ENCODE assay signal across 14 cellular contexts in the genomic region with DNA sequence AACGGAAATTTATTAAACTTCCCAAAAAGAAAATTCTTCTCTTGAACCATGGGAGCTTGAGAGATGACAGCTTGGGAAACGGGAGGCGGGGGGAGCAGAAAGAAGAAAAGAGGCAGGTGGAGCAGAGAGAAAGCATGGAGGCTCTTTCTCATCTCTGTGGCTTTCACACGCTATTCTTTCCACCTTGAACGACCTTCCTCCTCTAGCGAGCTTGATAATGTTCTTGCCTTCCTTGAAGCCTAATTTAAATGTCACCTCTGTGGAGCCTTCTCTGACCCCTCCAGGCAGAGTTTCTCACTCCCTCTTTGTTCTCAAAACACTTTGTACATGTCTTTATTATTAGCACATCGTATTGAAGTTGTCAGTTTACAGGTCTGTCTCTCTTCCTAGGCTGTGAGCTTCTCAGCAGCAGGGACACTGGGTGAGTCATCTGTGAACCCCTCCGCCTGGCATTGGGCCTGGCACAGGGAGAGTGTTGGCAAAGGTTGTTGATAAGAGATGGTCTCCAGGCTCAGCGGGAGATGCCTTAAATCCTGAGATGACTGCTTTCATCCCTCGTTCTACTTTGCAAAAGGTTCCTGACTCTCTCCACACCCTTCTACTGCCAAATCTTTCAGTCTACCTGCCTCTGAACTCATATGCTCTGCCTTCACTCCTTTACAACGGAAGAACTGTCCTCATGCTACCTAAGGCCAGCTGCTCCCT. TPM values are rescaled to one million over a fixed set of nuclear protein-coding genes. Genes with fewer than 3 reads are reported as not detected.
A peak's percentile ranks its signal among the peaks of the same experiment; 100 is the strongest.
DNase-seq lines count a peak whose midpoint lies in the region; ATAC-seq, FAIRE-seq and TF ChIP-seq lines count a peak whose summit lies in the region.
"Had no signal": no experiment of that assay in that cellular context is flagged by ENCODE, and none has a peak within 500 bp of the region (broad histone marks: within the 10 kb centered on the region; RNA-seq: fewer than 3 reads in every experiment).

No MANE protein-coding gene starts in this region.

- H3K9me3 ChIP-seq in K562 (replicated peaks; ENCODE audit: control insufficient read depth, insufficient read depth, low read depth, low read length) = peaks cover 3% of the 10 kb centered on the region; the same call in 1 of the 2 replicates
- H3K9me3 ChIP-seq in mucosa of descending colon = no peaks in the 10 kb centered on the region
- H3K9me3 ChIP-seq in esophagus squamous epithelium = no peaks in the 10 kb centered on the region

- H3K9ac ChIP-seq in K562 (ENCODE audit: insufficient read depth in 1 of 2, low read depth in 2 of 2, low read length in 2 of 2) = peak overlapping the region in 1 of 2 experiments; percentile 71; a peak in 1 of 4 replicates
- H3K9ac ChIP-seq: BLaER1 treated with 17β-estradiol and CSF1 and Interleukin-3, amounts not matched to agents 10 nM and 100 nM had no signal

- no peak overlapping the region for H3K27ac ChIP-seq in K562 (ENCODE audit: extremely low read depth, low read depth, low read length)
- no peak overlapping the region for H3K27ac ChIP-seq in esophagus squamous epithelium
- H3K27ac ChIP-seq: BLaER1 treated with 17β-estradiol and CSF1 and Interleukin-3, amounts not matched to agents 10 nM and 100 nM had no signal

- H3K9me1 ChIP-seq in K562 (ENCODE audit: control insufficient read depth, insufficient read depth, low read length) = no peaks in the 10 kb centered on the region

- peak; percentile 26 for FAIRE-seq in K562 (lab: Jason Lieb, UNC)

- CTCF ChIA-PET in K562 (lab: Yijun Ruan, JAX; ENCODE audit: low intra/inter-chr PET ratio) = no interaction called here

- peak; percentile 28; the same call in 2 of the 3 replicates for ATAC-seq in K562
- peak; percentile 55 for ATAC-seq in mucosa of descending colon
- ATAC-seq in activated CD4-positive, CD25-positive, alpha-beta regulatory T cell treated with anti-CD3 and anti-CD28 coated beads, Interleukin-2, amount 50 U/mL, for 24 hours = no peak
- no peak for ATAC-seq in HG02798 (IDR thresholded peaks at IDR 0.05; ENCODE audit: poor library complexity, unreplicated experiment)

- TF ChIP-seq CTCF in K562 (IDR thresholded peaks at IDR 0.05 in 2 of 3, conservative IDR thresholded peaks at IDR 0.05 in 1 of 3; ENCODE audit: insufficient read depth in 2 of 3, low read depth in 1 of 3, low read length in 3 of 3) (no peak), mucosa of descending colon (IDR thresholded peaks at IDR 0.05) (no peak), esophagus squamous epithelium (IDR thresholded peaks at IDR 0.05) (no peak)

- no peaks in the 10 kb centered on the region for H4K20me1 ChIP-seq in K562 (replicated peaks; ENCODE audit: control insufficient read depth, insufficient read depth, low read length)
- H4K20me1 ChIP-seq: BLaER1 treated with 17β-estradiol and CSF1 and Interleukin-3, amounts not matched to agents 10 nM and 100 nM had no signal

- intact Hi-C loops in K562 (cut with micrococcal nuclease) = no loop called here
- intact Hi-C loops in mucosa of descending colon (cut with DNase I, micrococcal nuclease) = no loop called here
- intact Hi-C loops in esophagus squamous epithelium (cut with DNase I) = no loop called here

- TF ChIP-seq POLR2A in K562 (conservative IDR thresholded peaks at IDR 0.05) (no peak), esophagus squamous epithelium (IDR thresholded peaks at IDR 0.05) (no peak)

- no peak for TF ChIP-seq EP300 in K562 (IDR thresholded peaks at IDR 0.05; ENCODE audit: low read length)

- no TSS peak for BruUV-seq in K562 (replicated peaks; lab: Mats Ljungman, UMichigan)

- H3K4me1 ChIP-seq in K562 (replicated peaks in 1 of 2; ENCODE audit: control insufficient read depth in 2 of 2, insufficient read depth in 2 of 2, low read length in 2 of 2) = peaks cover 7 to 19% of the 10 kb centered on the region in 2 experiments
- no peaks in the 10 kb centered on the region for H3K4me1 ChIP-seq in mucosa of descending colon (ENCODE audit: low read depth)
- peaks cover 0 to 10% (median 0%) of the 10 kb centered on the region in 3 donors for H3K4me1 ChIP-seq in esophagus squamous epithelium
- H3K4me1 ChIP-seq: BLaER1 treated with 17β-estradiol and CSF1 and Interleukin-3, amounts not matched to agents 10 nM and 100 nM had no signal

- peak; percentile 38 for DNase-seq in DMS 273 treated with DMSO at 0.1 percent for 48 hours (lab: John Stamatoyannopoulos, UW)
- peak; percentile 15 for DNase-seq in NCI-H2196 treated with DMSO at 0.1 percent for 48 hours (lab: John Stamatoyannopoulos, UW; ENCODE audit: unreplicated experiment)
- no peak for DNase-seq in K562 (ENCODE audit: extremely low read depth in 1 of 4, low spot score in 3 of 4)
- DNase-seq in mucosa of descending colon = no peak
- no peak for DNase-seq in esophagus squamous epithelium (lab: John Stamatoyannopoulos, UW)
- DNase-seq in SKM-1 (lab: John Stamatoyannopoulos, UW; ENCODE audit: unreplicated experiment) = no peak
- DNase-seq: activated CD4-positive, alpha-beta memory T cell treated with anti-CD3 and anti-CD28 coated beads, Interleukin-2, amount 10 ng/mL, durations not matched to agents 7 days and 5 days; activated naive CD8-positive, alpha-beta T cell treated with anti-CD3 and anti-CD28 coated beads for 36 hours; glutamatergic neuron; IMR-90; T-helper 1 cell had no signal

- no peak for TF ChIP-seq RAD21 in K562 (CRISPR knock-in tag; conservative IDR thresholded peaks at IDR 0.05 in 1 of 2, IDR thresholded peaks at IDR 0.05 in 1 of 2)

- in situ Hi-C loops in K562 (cut with MboI) = no loop called here

- H3K27me3 ChIP-seq in K562 (ENCODE audit: control insufficient read depth in 2 of 2, insufficient read depth in 2 of 2, low read length in 2 of 2) (no peaks in the 10 kb centered on the region), esophagus squamous epithelium (peaks cover 0 to 7% (median 0%) of the 10 kb centered on the region in 4 donors)
- H3K27me3 ChIP-seq: BLaER1 treated with 17β-estradiol and CSF1 and Interleukin-3, amounts not matched to agents 10 nM and 100 nM had no signal

- POLR2A ChIA-PET in K562 (lab: Yijun Ruan, JAX) = interaction anchor here (0.9 to 1.6 kb wide), 5 partner anchors 14 to 55 kb away, joined by 3 to 5 read pairs (median 3); no protein-coding TSS in a partner anchor

- peak overlapping the region; percentile 69 for H2AFZ ChIP-seq in K562 (ENCODE audit: low read depth, low read length)

- H3K79me2 ChIP-seq in K562 (ENCODE audit: control insufficient read depth, insufficient read depth, low read length) = no peaks in the 10 kb centered on the region

- H3K4me2 ChIP-seq in K562 (ENCODE audit: insufficient read depth, low read length) = peak overlapping the region; percentile 6; the same call in 1 of the 2 replicates
- H3K4me2 ChIP-seq: BLaER1 treated with 17β-estradiol and CSF1 and Interleukin-3, amounts not matched to agents 10 nM and 100 nM had no signal

- no peak overlapping the region for H3K4me3 ChIP-seq in K562
- no peak overlapping the region for H3K4me3 ChIP-seq in mucosa of descending colon
- no peak overlapping the region for H3K4me3 ChIP-seq in esophagus squamous epithelium
- H3K4me3 ChIP-seq: BLaER1 treated with 17β-estradiol and CSF1 and Interleukin-3, amounts not matched to agents 10 nM and 100 nM had no signal

- no peaks in the 10 kb centered on the region for H3K36me3 ChIP-seq in K562 (ENCODE audit: control insufficient read depth, insufficient read depth, low read length)
- H3K36me3 ChIP-seq in mucosa of descending colon (ENCODE audit: low read depth) = no peaks in the 10 kb centered on the region
- H3K36me3 ChIP-seq in esophagus squamous epithelium = no peaks in the 10 kb centered on the region
- H3K36me3 ChIP-seq: BLaER1 treated with 17β-estradiol and CSF1 and Interleukin-3, amounts not matched to agents 10 nM and 100 nM had no signal

- 18% methylated on average over 11 of the region's 11 CpGs for WGBS in K562 (ENCODE audit: insufficient coverage, low coverage, missing lambda C conversion rate)
- WGBS in esophagus squamous epithelium, 2 donors = 28 to 43% methylated on average over 11 of the region's 11 CpGs

TF ChIP-seq in K562, 482 proteins besides CTCF, POLR2A, EP300 and RAD21 (continues in another document):
- TF ChIP-seq KAT8 (IDR thresholded peaks at IDR 0.05; ENCODE audit: low read depth) (no peak), DDX20 (tag; IDR thresholded peaks at IDR 0.05; ENCODE audit: low read depth) (no peak)
- TF ChIP-seq, protein P1, sequence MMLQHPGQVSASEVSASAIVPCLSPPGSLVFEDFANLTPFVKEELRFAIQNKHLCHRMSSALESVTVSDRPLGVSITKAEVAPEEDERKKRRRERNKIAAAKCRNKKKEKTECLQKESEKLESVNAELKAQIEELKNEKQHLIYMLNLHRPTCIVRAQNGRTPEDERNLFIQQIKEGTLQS (IDR thresholded peaks at IDR 0.05) = peak; percentile 21; the same call in 1 of the 2 replicates
- TF ChIP-seq, protein P1 (CRISPR knock-in tag; conservative IDR thresholded peaks at IDR 0.05) = no peak

RNA-seq across cellular contexts. Expression of a gene that starts 14.1 kb away (rescaled TPM):
- total RNA-seq in K562 (2011; cell fraction: chromatin; rRNA removed; ENCODE audit: low replicate concordance) = 46.0 and 136 TPM in 2 replicates
- total RNA-seq in K562 (2011; cell fraction: nucleolus; rRNA removed) = 19.3 and 35.9 TPM in 2 replicates
- 54.3 and 86.7 TPM in 2 replicates for total RNA-seq in K562 (2011; cell fraction: nucleoplasm; rRNA removed)
- 53.8 and 55.9 TPM in 2 replicates for total RNA-seq in K562 (2014; rRNA removed)
- 84.0 and 87.4 TPM in 2 replicates for total RNA-seq in K562 (2014; rRNA removed; fragmentation: Illumina TruSeq; extraction: Trizol)
- 67.9 and 75.3 TPM in 2 replicates for total RNA-seq in K562 (2015; rRNA removed; fragmentation: Illumina TruSeq; extraction: Trizol)
- total RNA-seq in K562 (2021) = 66.5 and 73.5 TPM in 2 replicates
- 54.7 and 72.2 TPM in 2 replicates for polyA plus RNA-seq in K562 (2011; rRNA removed)
- polyA plus RNA-seq in K562 (2011; cell fraction: cytosol; rRNA removed) = 13.6 and 21.7 TPM in 2 replicates
- polyA plus RNA-seq in K562 (2011; cell fraction: nucleus; rRNA removed) = 71.8 and 82.8 TPM in 2 replicates
- polyA plus RNA-seq in K562 (2012) = 64.9 and 101 TPM in 2 replicates
- polyA plus RNA-seq in K562 (2014; fragmentation: Illumina TruSeq; extraction: Trizol) = 56.1 and 70.2 TPM in 2 replicates
- polyA plus RNA-seq in K562 (2014; fragmentation: Nextera tagmentation; extraction: Ambion mirVana) = 10 to 100 TPM; 27.7 to 27.8 TPM
- polyA plus RNA-seq in K562 (2014; rRNA removed) = 52.1 and 56.0 TPM in 2 replicates
- 77.1 and 87.7 TPM in 2 replicates for polyA minus RNA-seq in K562 (2011; rRNA and poly(A)+ RNA removed)
- polyA minus RNA-seq in K562 (2011; cell fraction: cytosol; rRNA and poly(A)+ RNA removed) = 22.9 and 56.2 TPM in 2 replicates
- 30.8 and 58.6 TPM in 2 replicates for polyA minus RNA-seq in K562 (2011; cell fraction: nucleus; rRNA and poly(A)+ RNA removed)
- total RNA-seq in mucosa of descending colon = 10 to 100 TPM; 39.8 to 45.0 (median 44.2) TPM
- total RNA-seq in esophagus squamous epithelium = 10 to 100 TPM; 22.7 to 26.1 (median 23.6) TPM

Comparison
In these comparisons a context has a peak if more than half of its experiments do, and no peak if none do; other contexts are left out.
1. DNase-seq: peak in DMS 273 treated with DMSO at 0.1 percent for 48 hours (single experiment) and NCI-H2196 treated with DMSO at 0.1 percent for 48 hours (single experiment); none in K562 (0 of 4), mucosa of descending colon (0 of 3), esophagus squamous epithelium (single experiment) and SKM-1 (single experiment).
2. ATAC-seq: peak in K562 (single experiment) and mucosa of descending colon (single experiment); none in activated CD4-positive, CD25-positive, alpha-beta regulatory T cell treated with anti-CD3 and anti-CD28 coated beads, Interleukin-2, amount 50 U/mL, for 24 hours (0 of 2) and HG02798 (single experiment).